8 cellular contexts compared by ENCODE assay signal in the genomic region with DNA sequence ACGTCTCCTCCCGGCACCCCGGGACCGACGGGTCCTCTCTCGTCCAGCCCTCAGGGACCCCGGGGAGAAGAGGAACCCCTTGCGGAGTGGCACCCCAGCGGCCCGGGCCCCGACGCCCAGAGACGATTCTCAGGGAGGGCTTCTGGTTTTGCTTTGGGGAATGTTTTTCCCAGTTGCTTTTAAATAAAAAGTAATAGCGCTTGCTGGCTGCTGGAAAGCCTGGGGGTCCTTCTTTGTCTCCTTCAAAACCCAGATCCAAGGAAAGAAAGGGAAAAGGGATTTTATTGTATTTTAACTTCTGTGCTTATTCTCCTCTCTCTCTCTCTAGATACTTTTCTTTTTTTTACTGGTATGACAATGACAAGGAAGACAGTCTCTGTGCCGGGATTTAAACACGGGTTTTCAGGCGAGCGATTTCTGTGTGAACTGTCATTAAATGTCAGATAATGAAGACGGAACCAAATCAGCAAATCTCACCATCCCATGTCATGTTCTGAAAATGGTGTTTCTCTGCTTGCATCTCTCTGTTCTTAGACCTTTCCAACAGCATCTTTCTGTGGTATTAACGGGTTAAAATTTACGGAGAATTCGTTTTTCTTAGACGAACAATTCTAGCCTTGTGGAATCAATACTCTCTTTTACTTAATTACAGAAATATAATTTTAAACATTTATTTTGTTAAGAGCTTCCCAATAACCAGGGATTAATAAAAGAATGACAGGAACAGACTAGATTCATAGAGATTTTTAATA. TPM values are rescaled to one million over a fixed set of nuclear protein-coding genes. Genes with fewer than 3 reads are reported as not detected.
DNase-seq lines count a peak whose midpoint lies in the region; ATAC-seq and TF ChIP-seq lines count a peak whose summit lies in the region.

No MANE protein-coding gene starts in this region.

- POLR2A ChIA-PET in activated CD8-positive, alpha-beta T cell treated with anti-CD3 and anti-CD28 coated beads for 36 hours (lab: Charles Lee), result no interaction called here

- H3K36me3 ChIP-seq in spleen, result no peaks in the 10 kb centered on the region

- peak; percentile 40 for DNase-seq in DMS 273 (lab: John Stamatoyannopoulos, UW; ENCODE audit: unreplicated experiment)
- DNase-seq in DMS 273 treated with DMSO at 0.1 percent for 48 hours (lab: John Stamatoyannopoulos, UW), result no peak
- DNase-seq in activated CD8-positive, alpha-beta T cell treated with anti-CD3 and anti-CD28 coated beads for 36 hours, result no peak
- no peak for DNase-seq in spleen
- no peak for DNase-seq in left lobe of liver (ENCODE audit: low spot score)
- DNase-seq in NCI-H524 treated with DMSO at 0.1 percent for 48 hours (lab: John Stamatoyannopoulos, UW), result no peak

- H3K27ac ChIP-seq in spleen, result peak overlapping the region in 3 of 8 donors; percentile 16 to 55 (median 22)

- H3K27me3 Mint-ChIP-seq in activated CD8-positive, alpha-beta T cell treated with anti-CD3 and anti-CD28 coated beads for 36 hours, result peaks cover 44% of the 10 kb centered on the region

- peak overlapping the region; percentile 63 for H3K4me3 Mint-ChIP-seq in activated CD8-positive, alpha-beta T cell treated with anti-CD3 and anti-CD28 coated beads for 36 hours

- peaks cover 11 to 24% (median 20%) of the 10 kb centered on the region in 6 donors for H3K4me1 ChIP-seq in spleen

- intact Hi-C loops in activated CD8-positive, alpha-beta T cell treated with anti-CD3 and anti-CD28 coated beads for 36 hours (cut with micrococcal nuclease), result no loop called here
- intact Hi-C loops in spleen (cut with DNase I; ENCODE audit: low total_unique reads), result no loop called here

- H3K4me3 ChIP-seq in iPS-18c (ENCODE audit: insufficient read depth, low read depth, low read length), result peak overlapping the region; percentile 91; the same call in 1 of the 2 replicates
- H3K4me3 ChIP-seq in spleen, result peak overlapping the region; percentile 27 to 76 (median 56)

- CTCF ChIA-PET in activated CD8-positive, alpha-beta T cell treated with anti-CD3 and anti-CD28 coated beads for 36 hours (lab: Charles Lee), result no interaction called here

- peaks cover 0 to 71% (median 23%) of the 10 kb centered on the region in 7 donors for H3K27me3 ChIP-seq in spleen (replicated peaks in 1 of 7)

- H3K9me3 ChIP-seq in iPS-18c (ENCODE audit: control insufficient read depth, insufficient read depth, low read length) (no peaks in the 10 kb centered on the region), spleen (no peaks in the 10 kb centered on the region)

- no peaks in the 10 kb centered on the region for H3K36me3 Mint-ChIP-seq in activated CD8-positive, alpha-beta T cell treated with anti-CD3 and anti-CD28 coated beads for 36 hours (ENCODE audit: low read depth)

- ATAC-seq in activated CD8-positive, alpha-beta T cell treated with anti-CD3 and anti-CD28 coated beads for 36 hours, result no peak
- ATAC-seq in left lobe of liver, result no peak
- no peak for ATAC-seq in HG03108 (IDR thresholded peaks at IDR 0.05; ENCODE audit: unreplicated experiment)

- no peak for TF ChIP-seq CTCF in activated CD8-positive, alpha-beta T cell treated with anti-CD3 and anti-CD28 coated beads for 36 hours (IDR thresholded peaks at IDR 0.05)
- no peak for TF ChIP-seq CTCF in spleen (IDR thresholded peaks at IDR 0.05 in 8 of 11, conservative IDR thresholded peaks at IDR 0.05 in 3 of 11)

- H3K4me1 Mint-ChIP-seq in activated CD8-positive, alpha-beta T cell treated with anti-CD3 and anti-CD28 coated beads for 36 hours (ENCODE audit: low read depth), result peaks cover 3% of the 10 kb centered on the region

- WGBS in spleen, 5 donors, result 13 to 30% (median 21%) methylated on average over 16 to 23 of the region's 23 CpGs

- TF ChIP-seq POLR2A in spleen (IDR thresholded peaks at IDR 0.05), result no peak

- H3K9me3 Mint-ChIP-seq in activated CD8-positive, alpha-beta T cell treated with anti-CD3 and anti-CD28 coated beads for 36 hours, result no peaks in the 10 kb centered on the region

- H3K27ac Mint-ChIP-seq in activated CD8-positive, alpha-beta T cell treated with anti-CD3 and anti-CD28 coated beads for 36 hours, result no peak overlapping the region

RNA-seq across cellular contexts. Expression of a gene that starts 0.6 kb away (rescaled TPM):
- total RNA-seq in activated CD8-positive, alpha-beta T cell treated with anti-CD3 and anti-CD28 coated beads for 36 hours, result 1 to 10 TPM; 1.1 TPM
- 1 to 10 TPM; 1.8 to 8.4 (median 4.9) TPM for total RNA-seq in spleen
- polyA plus RNA-seq in spleen, result 10 to 100 TPM in 1 of 3 donors, 1 to 10 TPM in 2; 8.9 to 18.2 (median 9.1) TPM
- 8.2 TPM for total RNA-seq in left lobe of liver
